8 cellular contexts compared by ENCODE assay signal in genomic region chr6:5030596-5031136, GRCh38. TPM values are rescaled to one million over a fixed set of nuclear protein-coding genes. Genes with fewer than 3 reads are reported as not detected.
A peak's percentile ranks its signal among the peaks of the same experiment; 100 is the strongest.
DNase-seq lines count a peak whose midpoint lies in the region; ATAC-seq and TF ChIP-seq lines count a peak whose summit lies in the region.

No MANE protein-coding gene starts in this region.

- ATAC-seq in GM18868 (IDR thresholded peaks at IDR 0.05; ENCODE audit: unreplicated experiment): peak; percentile 87
- ATAC-seq in HG03103 (IDR thresholded peaks at IDR 0.05; ENCODE audit: low read depth, unreplicated experiment): peak; percentile 79
- ATAC-seq in left lobe of liver: peak; percentile 66

- peak; percentile 52 for DNase-seq in AG09309 (ENCODE audit: low read depth)
- DNase-seq in NCI-H2227 (lab: John Stamatoyannopoulos, UW; ENCODE audit: unreplicated experiment): peak; percentile 88
- peak; percentile 12 to 55 (median 18) for DNase-seq in activated CD4-positive, CD25-positive, alpha-beta regulatory T cell (lab: John Stamatoyannopoulos, UW)
- DNase-seq in caudate nucleus (lab: John Stamatoyannopoulos, UW): peak in 48 of 61 donors; percentile 2 to 78 (median 34)
- DNase-seq in left lobe of liver (ENCODE audit: low spot score): peak; percentile 56
- peak; percentile 74 to 77 (median 76) for DNase-seq in stimulated activated CD4-positive, alpha-beta T cell treated with anti-CD3 and anti-CD28 coated beads, TNF-alpha, amount 100 ng/mL, for 48 hours (ENCODE audit: low read depth in 3 of 3)

- H3K4me3 ChIP-seq in AG09309 (ENCODE audit: control insufficient read depth, low read depth, low read length): no peak overlapping the region

- peak; percentile 78 for TF ChIP-seq CTCF in AG09309 (IDR thresholded peaks at IDR 0.05; ENCODE audit: control insufficient read depth, insufficient read depth, low read depth, low read length, missing control alignments)

- H3K27ac ChIP-seq in caudate nucleus (ENCODE audit: low read depth, low read length): no peak overlapping the region

RNA-seq across cellular contexts. Expression of gene RPP40, which starts 26.8 kb away (rescaled TPM):
- total RNA-seq in left lobe of liver: 3.5 TPM

RNA-seq across cellular contexts. Expression of gene PPP1R3G, which starts 54.5 kb away (rescaled TPM):
- 0.40 TPM for total RNA-seq in left lobe of liver

Comparison
In these comparisons a context has a peak if more than half of its experiments do, and no peak if none do; other contexts are left out.
1. DNase-seq: peak in every context shown above with its lines; median percentile 88 in NCI-H2227; 76 in stimulated activated CD4-positive, alpha-beta T cell treated with anti-CD3 and anti-CD28 coated beads, TNF-alpha, amount 100 ng/mL, for 48 hours; 56 in left lobe of liver; 52 in AG09309; 34 in caudate nucleus; 18 in activated CD4-positive, CD25-positive, alpha-beta regulatory T cell.